ENCODE assay signal across 4 cellular contexts in genomic region chr11:6006846-6007245, GRCh38.
"Had no signal": no experiment of that assay in that cellular context is flagged by ENCODE, and none has a peak within 500 bp of the region (broad histone marks: within the 10 kb centered on the region; RNA-seq: fewer than 3 reads in every experiment).

TSS of gene OR56A4 (minus strand) at chr11:6006946. CDS start at chr11:6002992, 3,954 bp downstream.

- H3K4me3 Mint-ChIP-seq: IgD-negative memory B cell had no signal

- DNase-seq: IMR-90, KBM-7, KG1 had no signal

- H3K36me3 Mint-ChIP-seq: IgD-negative memory B cell had no signal

- H3K9me3 Mint-ChIP-seq: IgD-negative memory B cell had no signal

- H3K27ac Mint-ChIP-seq: IgD-negative memory B cell had no signal

- H3K4me1 Mint-ChIP-seq: IgD-negative memory B cell had no signal
